Comparison of ENCODE assay signal across 17 cellular contexts in genomic region chr7:112649560-112649959, GRCh38.
DNase-seq lines count a peak whose midpoint lies in the region; ATAC-seq and TF ChIP-seq lines count a peak whose summit lies in the region.
"Had no signal": no experiment of that assay in that cellular context is flagged by ENCODE, and none has a peak within 500 bp of the region (broad histone marks: within the 10 kb centered on the region; RNA-seq: fewer than 3 reads in every experiment).

No MANE protein-coding gene starts in this region.

- peaks cover 9% of the 10 kb centered on the region for H3K4me1 ChIP-seq in foreskin keratinocyte
- no peaks in the 10 kb centered on the region for H3K4me1 ChIP-seq in left lung

- H3K36me3 ChIP-seq in brain microvascular endothelial cell (replicated peaks): no peaks in the 10 kb centered on the region
- no peaks in the 10 kb centered on the region for H3K36me3 ChIP-seq in left lung
- H3K36me3 ChIP-seq: SJCRH30 had no signal

- TF ChIP-seq CTCF in brain microvascular endothelial cell (IDR thresholded peaks at IDR 0.05; ENCODE audit: low read depth, low read length, missing control alignments) (no peak), foreskin keratinocyte (conservative IDR thresholded peaks at IDR 0.05) (no peak), left lung (IDR thresholded peaks at IDR 0.05) (no peak)

- intact Hi-C loops in left lung (cut with DNase I): no loop called here
- intact Hi-C loops in left ventricle myocardium superior (cut with micrococcal nuclease): no loop called here

- no peaks in the 10 kb centered on the region for H3K27me3 ChIP-seq in brain microvascular endothelial cell (replicated peaks)
- no peaks in the 10 kb centered on the region for H3K27me3 ChIP-seq in foreskin keratinocyte
- no peaks in the 10 kb centered on the region for H3K27me3 ChIP-seq in left lung
- H3K27me3 ChIP-seq: SJCRH30 had no signal

- H3K27ac ChIP-seq in brain microvascular endothelial cell: no peak overlapping the region
- H3K27ac ChIP-seq in foreskin keratinocyte: no peak overlapping the region
- H3K27ac ChIP-seq in left lung: no peak overlapping the region
- H3K27ac ChIP-seq: SJCRH30 had no signal

- in situ Hi-C loops in brain microvascular endothelial cell (cut with HindIII; ENCODE audit: low pct_ligation_motif_present, low sequenced_read_pairs): no loop called here

- peak; percentile 28 for DNase-seq in EL
- peak; percentile 30 for DNase-seq in M059J (ENCODE audit: low read depth)
- peak; percentile 43 for DNase-seq in brain microvascular endothelial cell
- DNase-seq in foreskin keratinocyte: peak in 1 of 2 donors; percentile 49
- no peak for DNase-seq in left lung
- DNase-seq in NCI-H446 treated with DMSO at 0.1 percent for 48 hours (lab: John Stamatoyannopoulos, UW): no peak
- DNase-seq in left ventricle myocardium superior: no peak
- no peak for DNase-seq in activated gamma-delta T cell (lab: John Stamatoyannopoulos, UW)
- DNase-seq: ACHN, AML-193, GOT3, HFFc6, Karpas-422, NCI-H1105, NCI-H187, NCI-H69, SJCRH30 had no signal

- H3K4me3 ChIP-seq in brain microvascular endothelial cell (ENCODE audit: low read depth, low read length) (no peak overlapping the region), left lung (no peak overlapping the region)
- H3K4me3 ChIP-seq: SJCRH30 had no signal

- peak; percentile 84 for ATAC-seq in foreskin keratinocyte
- no peak for ATAC-seq in left lung
- ATAC-seq in left ventricle myocardium superior: no peak

- H3K9me3 ChIP-seq in left lung: peaks cover 0 to 58% of the 10 kb centered on the region in 2 donors

Comparison
In these comparisons a context has a peak if more than half of its experiments do, and no peak if none do; other contexts are left out.
1. DNase-seq: peak in EL (single experiment), M059J (single experiment) and brain microvascular endothelial cell (single experiment); none in left lung (0 of 2), NCI-H446 treated with DMSO at 0.1 percent for 48 hours (single experiment), left ventricle myocardium superior (single experiment) and activated gamma-delta T cell (single experiment).